9 cellular contexts compared by ENCODE assay signal in genomic region chr10:124259139-124259825, GRCh38.
A peak's percentile ranks its signal among the peaks of the same experiment; 100 is the strongest.
DNase-seq lines count a peak whose midpoint lies in the region; ATAC-seq and TF ChIP-seq lines count a peak whose summit lies in the region.
"Had no signal": no experiment of that assay in that cellular context is flagged by ENCODE, and none has a peak within 500 bp of the region (broad histone marks: within the 10 kb centered on the region; RNA-seq: fewer than 3 reads in every experiment).

No MANE protein-coding gene starts in this region.

- no peak overlapping the region for H3K9ac ChIP-seq in OCI-LY3 (ENCODE audit: low read length)

- H3K4me1 ChIP-seq in A673 (ENCODE audit: insufficient read depth, low read length, poor library complexity, severe bottlenecking) (no peaks in the 10 kb centered on the region), DOHH2 (ENCODE audit: control insufficient read depth, low read length) (no peaks in the 10 kb centered on the region), OCI-LY3 (ENCODE audit: low read length) (no peaks in the 10 kb centered on the region)

- H3K4me3 ChIP-seq in A673 (ENCODE audit: low read depth, low read length, poor library complexity, severe bottlenecking): no peak overlapping the region
- no peak overlapping the region for H3K4me3 ChIP-seq in DOHH2 (ENCODE audit: low read length)
- H3K4me3 ChIP-seq in OCI-LY3 (ENCODE audit: low read length): no peak overlapping the region
- no peak overlapping the region for H3K4me3 ChIP-seq in foreskin fibroblast (ENCODE audit: low read depth in 1 of 2, low read length in 2 of 2)

- no TSS peak for BruUV-seq in A673 (replicated peaks; lab: Mats Ljungman, UMichigan)

- TF ChIP-seq CTCF in A673 (conservative IDR thresholded peaks at IDR 0.05; ENCODE audit: low read depth, low read length): peak; percentile 64
- peak; percentile 63 for TF ChIP-seq CTCF in DOHH2 (IDR thresholded peaks at IDR 0.05; ENCODE audit: low read depth, low read length, poor library complexity, severe bottlenecking)
- peak; percentile 38 for TF ChIP-seq CTCF in OCI-LY3 (IDR thresholded peaks at IDR 0.05; ENCODE audit: low read depth, low read length)
- peak; percentile 27 for TF ChIP-seq CTCF in foreskin fibroblast (IDR thresholded peaks at IDR 0.05; ENCODE audit: low read depth, low read length)

- H3F3A ChIP-seq in DOHH2 (ENCODE audit: control insufficient read depth, insufficient read depth): no peaks in the 10 kb centered on the region

- no peak overlapping the region for H2AFZ ChIP-seq in OCI-LY3 (ENCODE audit: low read depth, low read length)

- H3K27ac ChIP-seq in A673 (ENCODE audit: low read depth, low read length, poor library complexity, severe bottlenecking) (no peak overlapping the region), DOHH2 (ENCODE audit: low read depth, low read length) (no peak overlapping the region), OCI-LY3 (ENCODE audit: low read length) (no peak overlapping the region)

- H3K79me2 ChIP-seq in DOHH2 (ENCODE audit: control insufficient read depth, low read length) (no peaks in the 10 kb centered on the region), OCI-LY3 (ENCODE audit: low read length) (no peaks in the 10 kb centered on the region)

- no peaks in the 10 kb centered on the region for H3K9me3 ChIP-seq in A673 (ENCODE audit: low read depth, low read length, poor library complexity, severe bottlenecking)
- H3K9me3 ChIP-seq in DOHH2 (ENCODE audit: control insufficient read depth, insufficient read depth, low read length): no peaks in the 10 kb centered on the region; the same call in 1 of the 2 replicates
- no peaks in the 10 kb centered on the region for H3K9me3 ChIP-seq in OCI-LY3 (ENCODE audit: insufficient read depth, low read length)

- H3K4me2 ChIP-seq in DOHH2 (ENCODE audit: low read length) (no peak overlapping the region), OCI-LY3 (ENCODE audit: low read length) (no peak overlapping the region)

- intact Hi-C loops in A673 (cut with micrococcal nuclease; ENCODE audit: unreplicated experiment): loop anchor here (1.0 to 10.0 kb wide), 2 partner anchors 130 to 264 kb away; no protein-coding TSS in a partner anchor

- H3K27me3 ChIP-seq in A673 (replicated peaks; ENCODE audit: insufficient read depth, low read depth, low read length, poor library complexity): no peaks in the 10 kb centered on the region
- H3K27me3 ChIP-seq in DOHH2 (ENCODE audit: control insufficient read depth, low read length): no peaks in the 10 kb centered on the region
- H3K27me3 ChIP-seq in OCI-LY3 (ENCODE audit: low read depth, low read length): peaks cover 5% of the 10 kb centered on the region; the same call in 1 of the 2 replicates

- CTCF ChIA-PET in A673 (lab: Charles Lee): interaction anchor here (0.6 to 1.5 kb wide), 5 partner anchors 130 to 482 kb away, joined by 3 to 5 read pairs (median 3); no protein-coding TSS in a partner anchor

- H4K20me1 ChIP-seq in DOHH2 (ENCODE audit: control insufficient read depth, insufficient read depth, low read depth, low read length) (no peaks in the 10 kb centered on the region), OCI-LY3 (ENCODE audit: insufficient read depth, low read length) (no peaks in the 10 kb centered on the region)

- H3K36me3 ChIP-seq in A673 (ENCODE audit: insufficient read depth, low read length, poor library complexity, severe bottlenecking) (no peaks in the 10 kb centered on the region), DOHH2 (ENCODE audit: control insufficient read depth, low read length) (no peaks in the 10 kb centered on the region), OCI-LY3 (replicated peaks; ENCODE audit: low read depth, low read length) (no peaks in the 10 kb centered on the region)

- ATAC-seq in HG03460 (IDR thresholded peaks at IDR 0.05; ENCODE audit: unreplicated experiment) (no peak), HG03045 (IDR thresholded peaks at IDR 0.05; ENCODE audit: unreplicated experiment) (no peak), HG02759 (IDR thresholded peaks at IDR 0.05; ENCODE audit: unreplicated experiment) (no peak), GM21528 (IDR thresholded peaks at IDR 0.05; ENCODE audit: low FRiP score, unreplicated experiment) (no peak)

- DNase-seq in A673 (ENCODE audit: low spot score): peak; percentile 47
- peak; percentile 3 to 25 for DNase-seq in foreskin fibroblast
- DNase-seq: activated naive CD4-positive, alpha-beta T cell treated with anti-CD3 and anti-CD28 coated beads, Interleukin-2, amount 50 U/mL, for 16 hours had no signal

- no peaks in the 10 kb centered on the region for H3K9me2 ChIP-seq in DOHH2 (replicated peaks; ENCODE audit: control insufficient read depth, low read length)

- POLR2A ChIA-PET in A673 (lab: Charles Lee; ENCODE audit: low non-redundant PET): no interaction called here
